8 cellular contexts compared by ENCODE assay signal in genomic region chr19:35352448-35353304, GRCh38. TPM values are rescaled to one million over a fixed set of nuclear protein-coding genes. Genes with fewer than 3 reads are reported as not detected.
DNase-seq lines count a peak whose midpoint lies in the region; ATAC-seq and TF ChIP-seq lines count a peak whose summit lies in the region.

No MANE protein-coding gene starts in this region.

- peaks cover 41% of the 10 kb centered on the region for H3K27me3 Mint-ChIP-seq in chondrocyte (ENCODE audit: low read depth)

- ATAC-seq in left colon (peak; percentile 83), HG03095 (IDR thresholded peaks at IDR 0.05; ENCODE audit: unreplicated experiment) (no peak)

- no peak overlapping the region for H3K27ac Mint-ChIP-seq in chondrocyte (ENCODE audit: unreplicated experiment)

- H3K4me3 Mint-ChIP-seq in chondrocyte (ENCODE audit: unreplicated experiment), result no peak overlapping the region

- intact Hi-C loops in left colon (cut with DNase I, micrococcal nuclease), result loop anchor here (5.0 to 10.0 kb wide), 2 partner anchors 140 to 142 kb away; partner anchors contain the start of gene KRTDAP (in 2 of the 2)

- H3K36me3 Mint-ChIP-seq in chondrocyte (ENCODE audit: low read depth), result peaks cover 1% of the 10 kb centered on the region

- H3K4me1 Mint-ChIP-seq in chondrocyte (ENCODE audit: low read depth), result no peaks in the 10 kb centered on the region

- DNase-seq in AML-193 (lab: John Stamatoyannopoulos, UW) (peak; percentile 50 to 63), H4 (ENCODE audit: low spot score) (peak; percentile 81), NCI-H345 treated with DMSO at 0.1 percent for 48 hours (lab: John Stamatoyannopoulos, UW; ENCODE audit: unreplicated experiment) (peak; percentile 96), chondrocyte (ENCODE audit: low spot score) (peak; percentile 76), left colon (peak; percentile 50 to 66)
- peak; percentile 50 for DNase-seq in activated CD4-positive, alpha-beta T cell treated with anti-CD3 and anti-CD28 coated beads for 1 hour
- peak; percentile 69 to 76 for DNase-seq in stimulated activated CD4-positive, alpha-beta T cell treated with anti-CD3 and anti-CD28 coated beads, Interleukin-2, amount 100 ng/mL, for 48 hours

- H3K9me3 Mint-ChIP-seq in chondrocyte (ENCODE audit: low read depth), result no peaks in the 10 kb centered on the region

- peak; percentile 88 for TF ChIP-seq CTCF in chondrocyte (IDR thresholded peaks at IDR 0.05)

RNA-seq across cellular contexts. Expression of gene FFAR1, which starts 5.0 kb away (rescaled TPM):
- total RNA-seq in H4 (2014; rRNA removed; shearing (Covaris generic)), result not detected in 2 replicates
- total RNA-seq in chondrocyte (not detected in 3 replicates), left colon (under 1 TPM in 1 of 2 donors, not detected in 1; 0.11 TPM)

RNA-seq across cellular contexts. Expression of gene FFAR3, which starts 5.6 kb away (rescaled TPM):
- 0.21 TPM in 1 of 2 replicates, not detected in the other for total RNA-seq in H4 (2014; rRNA removed; shearing (Covaris generic))
- total RNA-seq in chondrocyte (not detected in 3 replicates), left colon (not detected)

RNA-seq across cellular contexts. Expression of gene GPR42, which starts 18.2 kb away (rescaled TPM):
- total RNA-seq in H4 (2014; rRNA removed; shearing (Covaris generic)), result 0.21 TPM in 1 of 2 replicates, not detected in the other
- total RNA-seq in chondrocyte (not detected in 3 replicates), left colon (not detected)

RNA-seq across cellular contexts. Expression of gene CD22, which starts 23.7 kb away (rescaled TPM):
- 1.9 and 6.1 TPM in 2 replicates for total RNA-seq in H4 (2014; rRNA removed; shearing (Covaris generic))
- total RNA-seq in chondrocyte, result not detected in 3 replicates
- 1 to 10 TPM; 2.5 to 3.2 TPM for total RNA-seq in left colon
